In genomic region chr5:111735829-111736228, GRCh38 we compare ENCODE assay signal across 8 cellular contexts. TPM values are rescaled to one million over a fixed set of nuclear protein-coding genes. Genes with fewer than 3 reads are reported as not detected.
DNase-seq lines count a peak whose midpoint lies in the region; ATAC-seq and TF ChIP-seq lines count a peak whose summit lies in the region.

No MANE protein-coding gene starts in this region.

- H3K27me3 Mint-ChIP-seq in Calu3 (ENCODE audit: unreplicated experiment): no peaks in the 10 kb centered on the region

- ATAC-seq in foreskin keratinocyte (peak; percentile 98), GM18858 (IDR thresholded peaks at IDR 0.05; ENCODE audit: unreplicated experiment) (no peak), GM19397 (IDR thresholded peaks at IDR 0.05; ENCODE audit: unreplicated experiment) (no peak)

- 0 to 2% methylated on average over 4 of the region's 4 CpGs for WGBS in GM23248 (ENCODE audit: low coverage in 1 of 2, low lambda C conversion rate in 2 of 2, missing lambda C conversion rate in 2 of 2), 2 experiments

- H3K9me3 ChIP-seq in GM23248 (ENCODE audit: low read depth) (no peaks in the 10 kb centered on the region), SJCRH30 (replicated peaks) (no peaks in the 10 kb centered on the region), BE2C (no peaks in the 10 kb centered on the region)

- CTCF ChIA-PET in Calu3 (lab: Charles Lee): no interaction called here

- BruUV-seq in Calu3 (replicated peaks; lab: Mats Ljungman, UMichigan): no TSS peak

- H3K36me3 ChIP-seq in GM23248 (ENCODE audit: low read depth) (peaks cover 79% of the 10 kb centered on the region), SJCRH30 (peaks cover 3% of the 10 kb centered on the region; the same call in 1 of the 2 replicates), BE2C (peaks cover 43% of the 10 kb centered on the region)

- no peaks in the 10 kb centered on the region for H4K20me1 ChIP-seq in GM23248 (ENCODE audit: insufficient read depth)

- H3K4me3 ChIP-seq in GM23248 (peak overlapping the region; percentile 31), SJCRH30 (peak overlapping the region; percentile 14; the same call in 1 of the 2 replicates), BE2C (ENCODE audit: low read depth, low read length) (no peak overlapping the region)

- in situ Hi-C loops in GM23248 (cut with MboI): no loop called here

- H3K9me2 ChIP-seq in GM23248 (ENCODE audit: insufficient read depth): no peaks in the 10 kb centered on the region

- peak overlapping the region; percentile 60 for H3K9ac ChIP-seq in GM23248

- H3K4me1 Mint-ChIP-seq in Calu3 (ENCODE audit: low read depth, unreplicated experiment): peaks cover 23% of the 10 kb centered on the region

- H2AFZ ChIP-seq in GM23248: no peak overlapping the region

- peaks cover 96% of the 10 kb centered on the region for H3F3A ChIP-seq in GM23248 (ENCODE audit: insufficient read depth)

- H3K36me3 Mint-ChIP-seq in Calu3 (ENCODE audit: insufficient read depth, unreplicated experiment): no peaks in the 10 kb centered on the region

- no peaks in the 10 kb centered on the region for H3K9me3 Mint-ChIP-seq in Calu3 (ENCODE audit: low read depth, unreplicated experiment)

- H3K27ac Mint-ChIP-seq in Calu3 (ENCODE audit: unreplicated experiment): no peak overlapping the region

- H3K27ac ChIP-seq in GM23248 (peak overlapping the region; percentile 93), SJCRH30 (peak overlapping the region; percentile 90), foreskin keratinocyte (no peak overlapping the region)

- TF ChIP-seq CTCF in foreskin keratinocyte (conservative IDR thresholded peaks at IDR 0.05): no peak
- no peak for TF ChIP-seq CTCF in Calu3 (IDR thresholded peaks at IDR 0.05; ENCODE audit: unreplicated experiment)
- TF ChIP-seq CTCF in BE2C (IDR thresholded peaks at IDR 0.05; ENCODE audit: low read depth, low read length): no peak

- H3K4me1 ChIP-seq in GM23248 (ENCODE audit: insufficient read depth) (peaks cover 93% of the 10 kb centered on the region), SJCRH30 (peaks cover 42% of the 10 kb centered on the region), foreskin keratinocyte (no peaks in the 10 kb centered on the region), BE2C (no peaks in the 10 kb centered on the region; the same call in none of the 2 replicates)

- peaks cover 98% of the 10 kb centered on the region for H3K79me2 ChIP-seq in GM23248 (ENCODE audit: insufficient read depth)

- peak overlapping the region; percentile 70 for H3K4me2 ChIP-seq in GM23248 (ENCODE audit: unreplicated experiment)

- no peaks in the 10 kb centered on the region for H3K27me3 ChIP-seq in GM23248 (replicated peaks; ENCODE audit: insufficient read depth)
- H3K27me3 ChIP-seq in SJCRH30: no peaks in the 10 kb centered on the region
- no peaks in the 10 kb centered on the region for H3K27me3 ChIP-seq in foreskin keratinocyte
- no peaks in the 10 kb centered on the region for H3K27me3 ChIP-seq in BE2C

- peak; percentile 98 for DNase-seq in GM23248
- peak; percentile 97 for DNase-seq in SJCRH30
- DNase-seq in foreskin keratinocyte: peak; percentile 72 to 84
- DNase-seq in stimulated activated CD4-positive, alpha-beta T cell treated with anti-CD3 and anti-CD28 coated beads, Interleukin-15, amount 100 ng/mL, for 24 hours: peak; percentile 62
- DNase-seq in Calu3: no peak
- no peak for DNase-seq in BE2C

- H3K4me3 Mint-ChIP-seq in Calu3 (ENCODE audit: low read depth, unreplicated experiment): no peak overlapping the region

- intact Hi-C loops in Calu3 (cut with micrococcal nuclease; ENCODE audit: unreplicated experiment): no loop called here

RNA-seq across cellular contexts. Expression of gene NREP, which starts 21.2 kb away (rescaled TPM):
- total RNA-seq in GM23248 (2014; rRNA removed; shearing (Covaris generic)): 1,282 and 1,485 TPM in 2 replicates
- polyA plus RNA-seq in GM23248 (2016; fragmentation: Nextera tagmentation; extraction: Ambion mirVana) (1,378 and 1,415 TPM in 2 replicates), foreskin keratinocyte (1.0 and 1.5 TPM in 2 replicates)
- total RNA-seq in SJCRH30 (2014; rRNA removed; shearing (Covaris generic)): 96.8 and 101 TPM in 2 replicates
- total RNA-seq in foreskin keratinocyte (1.1 and 1.7 TPM in 2 replicates), Calu3 (2022) (19.4 and 24.6 TPM in 2 replicates)
- 77.7 TPM for polyA plus RNA-seq in BE2C (2012; ENCODE audit: insufficient read depth, insufficient read length, low read depth)

Comparison
In these comparisons a context has a peak if more than half of its experiments do, and no peak if none do; other contexts are left out.
1. DNase-seq: peak in GM23248 (single experiment), SJCRH30 (2 of 2), foreskin keratinocyte (2 of 2) and stimulated activated CD4-positive, alpha-beta T cell treated with anti-CD3 and anti-CD28 coated beads, Interleukin-15, amount 100 ng/mL, for 24 hours (single experiment); none in Calu3 (single experiment) and BE2C (single experiment).
2. RNA of gene NREP, which starts 21.2 kb away (total RNA-seq): 1,282 to 1,485 TPM in GM23248; 96.8 to 101 TPM in SJCRH30, 19.4 to 24.6 TPM in Calu3 and 1.1 to 1.7 TPM in foreskin keratinocyte; every median in the first group is over 10 times any median in the second.